10 cellular contexts compared by ENCODE assay signal in genomic region chr2:190984595-190984994, GRCh38. TPM values are rescaled to one million over a fixed set of nuclear protein-coding genes. Genes with fewer than 3 reads are reported as not detected.
DNase-seq lines count a peak whose midpoint lies in the region; ATAC-seq and TF ChIP-seq lines count a peak whose summit lies in the region.
"Had no signal": no experiment of that assay in that cellular context is flagged by ENCODE, and none has a peak within 500 bp of the region (broad histone marks: within the 10 kb centered on the region; RNA-seq: fewer than 3 reads in every experiment).

No MANE protein-coding gene starts in this region.

- H2AFZ ChIP-seq in PC-3 (ENCODE audit: low read length) (no peak overlapping the region), osteoblast (ENCODE audit: low read length) (no peak overlapping the region)
- H2AFZ ChIP-seq: parathyroid adenoma had no signal

- DNase-seq in GM03348 (ENCODE audit: low spot score) (peak; percentile 74), PC-3 (peak; percentile 58), cardiac fibroblast (ENCODE audit: low read depth in 2 of 2) (peak; percentile 71 to 86), osteoblast (ENCODE audit: insufficient read length, low spot score, missing footprints) (peak; percentile 78), HuH-7 (ENCODE audit: low spot score) (no peak), NCI-H1092 treated with DMSO at 0.1 percent for 48 hours (lab: John Stamatoyannopoulos, UW) (no peak), NCI-H2171 (lab: John Stamatoyannopoulos, UW) (no peak)
- DNase-seq: activated B cell treated with CpG ODN at 0.5 μM for 24 hours, GF-D8 had no signal

- TF ChIP-seq CTCF in PC-3 (conservative IDR thresholded peaks at IDR 0.05; ENCODE audit: low read depth, low read length) (no peak), cardiac fibroblast (IDR thresholded peaks at IDR 0.05; ENCODE audit: low read depth, low read length) (no peak), osteoblast (IDR thresholded peaks at IDR 0.05; ENCODE audit: extremely low read depth, low read depth, low read length) (no peak)

- H3K27me3 ChIP-seq in PC-3 (ENCODE audit: low read length) (no peaks in the 10 kb centered on the region), osteoblast (ENCODE audit: insufficient read depth, low read length) (no peaks in the 10 kb centered on the region)

- CTCF ChIA-PET in PC-3 (lab: Charles Lee), result no interaction called here

- H3F3A ChIP-seq in PC-3 (ENCODE audit: low read length, unreplicated experiment), result no peaks in the 10 kb centered on the region

- H3K27ac ChIP-seq in PC-3 (ENCODE audit: low read length), result peak overlapping the region; percentile 23
- peak overlapping the region; percentile 15 for H3K27ac ChIP-seq in osteoblast (ENCODE audit: low read depth, low read length)
- H3K27ac ChIP-seq: parathyroid adenoma had no signal

- no peaks in the 10 kb centered on the region for H3K79me2 ChIP-seq in PC-3 (ENCODE audit: low read length)
- peaks cover 3% of the 10 kb centered on the region for H3K79me2 ChIP-seq in osteoblast (ENCODE audit: insufficient read depth, low read length)
- H3K79me2 ChIP-seq: parathyroid adenoma had no signal

- peaks cover 30% of the 10 kb centered on the region for H3K4me1 ChIP-seq in PC-3 (ENCODE audit: insufficient read depth, low read length)
- H3K4me1 ChIP-seq in osteoblast (ENCODE audit: insufficient read depth, low read length), result peaks cover 19% of the 10 kb centered on the region

- H3K4me3 ChIP-seq in PC-3 (ENCODE audit: low read length) (no peak overlapping the region), cardiac fibroblast (replicated peaks in 1 of 2; ENCODE audit: low read depth in 2 of 2, low read length in 2 of 2) (no peak overlapping the region), osteoblast (ENCODE audit: insufficient read depth, low read length) (no peak overlapping the region)

- peak; percentile 85 for ATAC-seq in PC-3

- BruUV-seq in PC-3 (replicated peaks; lab: Mats Ljungman, UMichigan), result no TSS peak

- H3K36me3 ChIP-seq in PC-3 (ENCODE audit: low read depth, low read length), result peaks cover 85% of the 10 kb centered on the region
- H3K36me3 ChIP-seq in osteoblast (ENCODE audit: insufficient read depth, low read length), result peaks cover 100% of the 10 kb centered on the region

- POLR2A ChIA-PET in PC-3 (lab: Charles Lee; ENCODE audit: unreplicated experiment), result no interaction called here

- H3K4me2 ChIP-seq in PC-3 (ENCODE audit: low read length) (0 out of 2 replicates have a peak overlapping the region, but pooled peaks have one; percentile 18), osteoblast (ENCODE audit: insufficient read depth, low read length) (no peak overlapping the region)

- H4K20me1 ChIP-seq in PC-3 (ENCODE audit: low read length), result no peaks in the 10 kb centered on the region
- peaks cover 27% of the 10 kb centered on the region for H4K20me1 ChIP-seq in osteoblast (ENCODE audit: insufficient read depth, low read length)

- H3K9me2 ChIP-seq in PC-3 (replicated peaks; ENCODE audit: low read length), result no peaks in the 10 kb centered on the region

- H3K9me3 ChIP-seq in PC-3 (ENCODE audit: low read length) (no peaks in the 10 kb centered on the region), osteoblast (ENCODE audit: low read depth, low read length) (no peaks in the 10 kb centered on the region)

- intact Hi-C loops in PC-3 (cut with micrococcal nuclease), result no loop called here

- no peak overlapping the region for H3K9ac ChIP-seq in PC-3 (ENCODE audit: low read length)
- H3K9ac ChIP-seq: parathyroid adenoma had no signal

RNA-seq across cellular contexts. Expression of gene STAT1, which starts 29.4 kb away (rescaled TPM):
- 45.6 and 47.9 TPM in 2 replicates for total RNA-seq in PC-3 (2014; rRNA removed)
- total RNA-seq in osteoblast, result 447 and 530 TPM in 2 replicates

Comparison
In these comparisons a context has a peak if more than half of its experiments do, and no peak if none do; other contexts are left out.
1. DNase-seq: peak in GM03348 (single experiment), PC-3 (single experiment), cardiac fibroblast (2 of 2) and osteoblast (single experiment); none in HuH-7 (single experiment), NCI-H1092 treated with DMSO at 0.1 percent for 48 hours (single experiment) and NCI-H2171 (single experiment).